In the genomic region with DNA sequence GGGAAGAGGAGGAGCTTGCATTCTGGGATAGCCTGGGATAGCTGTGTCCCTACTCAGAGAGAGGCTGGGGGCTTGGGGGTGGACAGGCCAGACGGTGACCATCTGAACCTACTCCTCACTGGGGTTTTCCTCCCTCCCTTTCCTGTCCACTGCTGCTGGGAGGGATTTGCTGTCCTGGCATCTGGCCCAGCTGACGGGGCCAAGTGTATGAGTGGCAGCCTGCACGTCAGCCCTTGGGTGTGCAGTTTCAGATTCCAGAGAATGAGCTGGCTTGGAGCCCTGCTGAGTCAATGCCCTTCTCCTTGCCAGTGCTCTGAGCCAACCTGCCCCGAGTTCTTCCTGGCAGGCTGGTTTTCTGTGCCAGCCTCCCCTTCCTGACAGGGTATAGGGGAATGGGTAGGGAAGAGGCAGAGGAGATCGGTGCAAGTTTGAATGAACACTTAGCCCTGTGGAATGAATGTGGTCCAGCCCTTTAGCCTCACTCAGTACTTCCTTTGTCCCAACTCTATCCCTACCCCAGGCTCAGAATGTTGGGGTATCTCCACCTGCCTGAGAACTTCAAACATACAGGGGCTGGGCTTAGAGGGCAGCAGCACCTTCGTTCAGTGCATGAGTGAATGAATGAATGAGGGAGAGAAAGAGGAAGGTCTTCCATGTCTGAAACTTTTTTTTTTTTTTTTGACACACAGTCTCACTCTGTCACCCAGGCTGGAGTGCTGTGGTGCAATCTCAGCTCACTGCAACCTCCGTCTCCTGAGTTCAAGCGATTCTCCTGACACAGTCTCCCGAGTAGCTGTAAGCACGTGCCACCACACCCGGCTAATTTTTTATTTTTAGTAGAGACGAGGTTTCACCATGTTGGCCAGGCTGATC, we compare ENCODE assay signal across 9 cellular contexts. TPM values are rescaled to one million over a fixed set of nuclear protein-coding genes. Genes with fewer than 3 reads are reported as not detected.
DNase-seq lines count a peak whose midpoint lies in the region; ATAC-seq and TF ChIP-seq lines count a peak whose summit lies in the region.
"Had no signal": no experiment of that assay in that cellular context is flagged by ENCODE, and none has a peak within 500 bp of the region (broad histone marks: within the 10 kb centered on the region; RNA-seq: fewer than 3 reads in every experiment).

No MANE protein-coding gene starts in this region.

- H3K9me3 Mint-ChIP-seq in stimulated activated naive B cell treated with anti-CD40 and anti-IgM and Interleukin-4, amounts not matched to agents 10 μg/mL and 1 μg/mL and 100 μg/mL, for 72 hours, result no peaks in the 10 kb centered on the region
- H3K9me3 Mint-ChIP-seq in immature natural killer cell, result no peaks in the 10 kb centered on the region

- H3K36me3 Mint-ChIP-seq in stimulated activated naive B cell treated with anti-CD40 and anti-IgM and Interleukin-4, amounts not matched to agents 10 μg/mL and 1 μg/mL and 100 μg/mL, for 72 hours, result no peaks in the 10 kb centered on the region
- no peaks in the 10 kb centered on the region for H3K36me3 Mint-ChIP-seq in immature natural killer cell

- peaks cover 33 to 48% of the 10 kb centered on the region in 2 donors for H3K27me3 Mint-ChIP-seq in stimulated activated naive B cell treated with anti-CD40 and anti-IgM and Interleukin-4, amounts not matched to agents 10 μg/mL and 1 μg/mL and 100 μg/mL, for 72 hours
- peaks cover 10 to 22% (median 11%) of the 10 kb centered on the region in 3 donors for H3K27me3 Mint-ChIP-seq in immature natural killer cell (ENCODE audit: low read depth in 3 of 3)

- H3K27me3 ChIP-seq in kidney epithelial cell (ENCODE audit: control insufficient read depth, insufficient read depth, low read length), result no peaks in the 10 kb centered on the region

- H3K27ac Mint-ChIP-seq in stimulated activated naive B cell treated with anti-CD40 and anti-IgM and Interleukin-4, amounts not matched to agents 10 μg/mL and 1 μg/mL and 100 μg/mL, for 72 hours, result no peak overlapping the region
- H3K27ac Mint-ChIP-seq in immature natural killer cell, result no peak overlapping the region

- H3K4me3 ChIP-seq in kidney epithelial cell (ENCODE audit: low read depth, low read length), result no peak overlapping the region

- no peaks in the 10 kb centered on the region for H3K36me3 ChIP-seq in kidney epithelial cell (ENCODE audit: control insufficient read depth, insufficient read depth, low read length)

- peaks cover 11 to 19% of the 10 kb centered on the region in 2 donors for H3K4me1 Mint-ChIP-seq in stimulated activated naive B cell treated with anti-CD40 and anti-IgM and Interleukin-4, amounts not matched to agents 10 μg/mL and 1 μg/mL and 100 μg/mL, for 72 hours
- H3K4me1 Mint-ChIP-seq in immature natural killer cell, result peaks cover 7% of the 10 kb centered on the region in 2 donors

- DNase-seq in SIG-M5 treated with dmso at 0.1 percent for 504 hours (lab: John Stamatoyannopoulos, UW; ENCODE audit: unreplicated experiment), result peak; percentile 29
- DNase-seq in SIG-M5 (lab: John Stamatoyannopoulos, UW), result no peak
- DNase-seq in NCI-H510A (lab: John Stamatoyannopoulos, UW), result peak; percentile 68
- DNase-seq in brain pericyte (ENCODE audit: low read depth, low spot score), result peak; percentile 80
- peak; percentile 95 for DNase-seq in kidney epithelial cell (ENCODE audit: low read depth)
- DNase-seq in stimulated activated naive B cell treated with anti-CD40 and anti-IgM and Interleukin-4, amounts not matched to agents 10 μg/mL and 1 μg/mL and 100 μg/mL, for 72 hours, result no peak
- DNase-seq in immature natural killer cell, result no peak
- DNase-seq: DND-41 had no signal

- peak; percentile 27 to 33 for ATAC-seq in stimulated activated naive B cell treated with anti-CD40 and anti-IgM and Interleukin-4, amounts not matched to agents 10 μg/mL and 1 μg/mL and 100 μg/mL, for 72 hours (replicated peaks)
- no peak for ATAC-seq in GM18498 (IDR thresholded peaks at IDR 0.05; ENCODE audit: unreplicated experiment)

- no peak overlapping the region for H3K4me3 Mint-ChIP-seq in stimulated activated naive B cell treated with anti-CD40 and anti-IgM and Interleukin-4, amounts not matched to agents 10 μg/mL and 1 μg/mL and 100 μg/mL, for 72 hours
- H3K4me3 Mint-ChIP-seq in immature natural killer cell, result peak overlapping the region in 1 of 5 donors; percentile 63

- TF ChIP-seq CTCF in kidney epithelial cell (IDR thresholded peaks at IDR 0.05; ENCODE audit: insufficient read depth, low read length, poor library complexity, severe bottlenecking), result no peak

RNA-seq across cellular contexts. Expression of a gene that starts 1.8 kb away (rescaled TPM):
- total RNA-seq in kidney epithelial cell, result 22.4 and 31.4 TPM in 2 replicates
- polyA plus RNA-seq in immature natural killer cell, result not detected

RNA-seq across cellular contexts. Expression of a gene that starts 19.1 kb away (rescaled TPM):
- total RNA-seq in kidney epithelial cell, result 3.7 and 8.1 TPM in 2 replicates
- polyA plus RNA-seq in immature natural killer cell, result 1 to 10 TPM; 4.8 to 8.0 (median 5.3) TPM

RNA-seq across cellular contexts. Expression of a gene that starts 28.0 kb away (rescaled TPM):
- 58.2 and 69.8 TPM in 2 replicates for total RNA-seq in kidney epithelial cell
- polyA plus RNA-seq in immature natural killer cell, result 100 to 1,000 TPM in 1 of 3 donors, 10 to 100 TPM in 2; 38.1 to 106 (median 53.4) TPM

RNA-seq across cellular contexts. Expression of a gene that starts 40.9 kb away (rescaled TPM):
- 298 and 330 TPM in 2 replicates for total RNA-seq in kidney epithelial cell
- 1,000 to 10,000 TPM in 2 of 3 donors, 100 to 1,000 TPM in 1; 690 to 1,852 (median 1,290) TPM for polyA plus RNA-seq in immature natural killer cell

RNA-seq across cellular contexts. Expression of a gene that starts 41.0 kb away (rescaled TPM):
- 49.8 and 61.4 TPM in 2 replicates for total RNA-seq in kidney epithelial cell
- polyA plus RNA-seq in immature natural killer cell, result 100 to 1,000 TPM in 2 of 3 donors, 10 to 100 TPM in 1; 95.2 to 173 (median 132) TPM

Comparison
In these comparisons a context has a peak if more than half of its experiments do, and no peak if none do; other contexts are left out.
1. DNase-seq: peak in SIG-M5 treated with dmso at 0.1 percent for 504 hours (single experiment), NCI-H510A (single experiment), brain pericyte (single experiment) and kidney epithelial cell (single experiment); none in SIG-M5 (single experiment), stimulated activated naive B cell treated with anti-CD40 and anti-IgM and Interleukin-4, amounts not matched to agents 10 μg/mL and 1 μg/mL and 100 μg/mL, for 72 hours (single experiment) and immature natural killer cell (0 of 3).